ENCODE assay signal across 8 cellular contexts in the genomic region with DNA sequence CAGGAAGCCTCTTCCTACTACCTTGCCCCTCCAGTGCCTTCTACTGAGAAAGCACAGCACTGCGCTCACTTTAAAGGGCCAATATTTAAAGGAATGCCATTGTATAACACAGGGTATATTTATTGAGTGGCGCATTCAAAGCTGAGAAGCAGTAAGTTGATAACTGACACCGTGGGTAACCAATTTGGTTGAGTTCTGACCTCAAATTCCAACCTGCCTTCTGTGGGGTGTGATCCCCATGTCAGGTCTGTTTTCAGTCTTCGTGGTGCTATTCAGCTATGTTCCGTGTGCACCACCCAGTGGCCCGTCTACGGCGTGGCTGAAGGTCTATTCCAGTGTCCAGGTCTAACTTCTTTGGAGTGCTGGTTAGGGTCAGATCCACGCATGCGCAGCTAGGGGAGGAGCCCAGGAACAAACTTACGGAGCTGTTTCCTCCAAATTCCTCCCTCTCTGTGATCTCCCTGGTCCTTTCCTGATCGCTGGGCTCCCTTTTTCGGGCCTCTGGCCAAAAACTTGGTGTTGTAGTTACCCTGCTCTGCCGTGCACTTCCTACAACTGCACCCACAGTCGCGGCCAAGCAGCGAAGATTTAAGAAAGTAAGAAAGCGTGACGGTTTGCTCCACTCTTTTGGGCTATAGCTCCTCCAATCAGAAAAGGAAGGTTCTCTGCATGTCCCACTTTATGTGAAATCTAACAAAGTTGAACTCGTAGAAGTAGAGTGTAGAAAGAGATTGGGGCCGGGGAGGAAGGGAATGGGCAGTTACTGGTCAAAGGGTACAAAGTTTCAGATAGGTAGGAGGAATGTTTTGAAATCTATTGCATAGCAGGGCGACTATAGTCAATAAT. TPM values are rescaled to one million over a fixed set of nuclear protein-coding genes. Genes with fewer than 3 reads are reported as not detected.
DNase-seq lines count a peak whose midpoint lies in the region; ATAC-seq and TF ChIP-seq lines count a peak whose summit lies in the region.

No MANE protein-coding gene starts in this region.

- H3K27ac Mint-ChIP-seq in activated naive CD4-positive, alpha-beta T cell treated with anti-CD3 and anti-CD28 coated beads, Interleukin-2, amount 10 ng/mL, durations not matched to agents 7 days and 5 days = peak overlapping the region; percentile 6

- peaks cover 31% of the 10 kb centered on the region for H3K4me1 Mint-ChIP-seq in activated naive CD4-positive, alpha-beta T cell treated with anti-CD3 and anti-CD28 coated beads, Interleukin-2, amount 10 ng/mL, durations not matched to agents 7 days and 5 days

- H3K27ac ChIP-seq in heart right ventricle = peak overlapping the region in 9 of 10 donors; percentile 53 to 98 (median 69)

- H3K27me3 ChIP-seq in heart right ventricle = no peaks in the 10 kb centered on the region

- peaks cover 3 to 62% (median 23%) of the 10 kb centered on the region in 9 donors for H3K4me1 ChIP-seq in heart right ventricle

- in situ Hi-C loops in SK-MEL-5 (cut with HindIII; ENCODE audit: low pct_unique_long_range_greater_than_20kb, low sequenced_read_pairs) = no loop called here

- intact Hi-C loops in heart right ventricle (cut with DNase I) = loop anchor here in 6 of 10 donors (1.0 to 5.0 kb wide), 5 partner anchors 66 to 74 kb away; no protein-coding TSS in a partner anchor

- WGBS in heart right ventricle, 2 donors = 14 to 15% methylated on average over 22 of the region's 22 CpGs

- ATAC-seq in GM21367 (IDR thresholded peaks at IDR 0.05; ENCODE audit: unreplicated experiment) (peak; percentile 91), heart right ventricle (peak; percentile 83 to 96 (median 90)), GM18519 (IDR thresholded peaks at IDR 0.05; ENCODE audit: low FRiP score, unreplicated experiment) (no peak)

- DNase-seq in COLO829 (ENCODE audit: low spot score) = peak; percentile 97
- peak; percentile 82 for DNase-seq in HT1080 (ENCODE audit: low read depth)
- peak; percentile 97 for DNase-seq in SK-MEL-5 (ENCODE audit: low read depth, low spot score)
- DNase-seq in activated naive CD4-positive, alpha-beta T cell treated with anti-CD3 and anti-CD28 coated beads, Interleukin-2, amount 10 ng/mL, durations not matched to agents 7 days and 5 days = peak; percentile 82
- DNase-seq in heart right ventricle = peak; percentile 81 to 82
- DNase-seq in renal cortical epithelial cell (ENCODE audit: low read depth) = peak; percentile 87

- peaks cover 3% of the 10 kb centered on the region for H3K36me3 Mint-ChIP-seq in activated naive CD4-positive, alpha-beta T cell treated with anti-CD3 and anti-CD28 coated beads, Interleukin-2, amount 10 ng/mL, durations not matched to agents 7 days and 5 days

- peaks cover 0 to 6% (median 0%) of the 10 kb centered on the region in 11 donors for H3K9me3 ChIP-seq in heart right ventricle

- peaks cover 6% of the 10 kb centered on the region for H3K9me3 Mint-ChIP-seq in activated naive CD4-positive, alpha-beta T cell treated with anti-CD3 and anti-CD28 coated beads, Interleukin-2, amount 10 ng/mL, durations not matched to agents 7 days and 5 days

- no peaks in the 10 kb centered on the region for H3K36me3 ChIP-seq in heart right ventricle

- H3K4me3 ChIP-seq in heart right ventricle = peak overlapping the region in 9 of 10 donors; percentile 24 to 63 (median 41)

- H3K27me3 Mint-ChIP-seq in activated naive CD4-positive, alpha-beta T cell treated with anti-CD3 and anti-CD28 coated beads, Interleukin-2, amount 10 ng/mL, durations not matched to agents 7 days and 5 days = peaks cover 24% of the 10 kb centered on the region

- peak overlapping the region; percentile 63 for H3K4me3 Mint-ChIP-seq in activated naive CD4-positive, alpha-beta T cell treated with anti-CD3 and anti-CD28 coated beads, Interleukin-2, amount 10 ng/mL, durations not matched to agents 7 days and 5 days

- TF ChIP-seq CTCF in heart right ventricle (IDR thresholded peaks at IDR 0.05) = peak in 8 of 9 donors; percentile 36 to 91 (median 65)

- CTCF ChIA-PET in activated naive CD4-positive, alpha-beta T cell treated with anti-CD3 and anti-CD28 coated beads, Interleukin-2, amount 10 ng/mL, durations not matched to agents 7 days and 5 days (lab: Charles Lee) = interaction anchor here (0.6 to 8.0 kb wide), 15 partner anchors 9 to 357 kb away, joined by 3 to 133 read pairs (median 3); a partner anchor contains a TSS

RNA-seq across cellular contexts. Expression of a gene that starts 7.7 kb away (rescaled TPM):
- total RNA-seq in HT1080 (2014; rRNA removed; shearing (Covaris generic)) = 0.19 and 0.20 TPM in 2 replicates
- polyA plus RNA-seq in HT1080 (2015; cell fraction: cytosol; rRNA removed) = 0.02 TPM in 1 of 2 replicates, not detected in the other
- not detected in 2 replicates for polyA plus RNA-seq in HT1080 (2015; cell fraction: nucleus; rRNA removed)
- total RNA-seq in SK-MEL-5 (2014; rRNA removed; shearing (Covaris generic)) = not detected in 2 replicates
- not detected in 2 replicates for polyA plus RNA-seq in SK-MEL-5 (2015; cell fraction: cytosol; rRNA removed)
- polyA plus RNA-seq in SK-MEL-5 (2015; cell fraction: nucleus; rRNA removed) = not detected in 2 replicates
- total RNA-seq in heart right ventricle = 100 to 1,000 TPM; 103 to 163 (median 128) TPM
- polyA plus RNA-seq in heart right ventricle = 10 to 100 TPM; 10.7 to 49.8 TPM
- total RNA-seq in renal cortical epithelial cell = 0.17 and 0.45 TPM in 2 replicates

RNA-seq across cellular contexts. Expression of a gene that starts 53.9 kb away (rescaled TPM):
- total RNA-seq in HT1080 (2014; rRNA removed; shearing (Covaris generic)) = not detected in 2 replicates
- polyA plus RNA-seq in HT1080 (2015; cell fraction: cytosol; rRNA removed) = not detected in 2 replicates
- not detected in 2 replicates for polyA plus RNA-seq in HT1080 (2015; cell fraction: nucleus; rRNA removed)
- total RNA-seq in SK-MEL-5 (2014; rRNA removed; shearing (Covaris generic)) = not detected in 2 replicates
- not detected in 2 replicates for polyA plus RNA-seq in SK-MEL-5 (2015; cell fraction: cytosol; rRNA removed)
- polyA plus RNA-seq in SK-MEL-5 (2015; cell fraction: nucleus; rRNA removed) = not detected in 2 replicates
- total RNA-seq in heart right ventricle = under 1 TPM in 1 of 10 donors, not detected in 9; 0.19 TPM
- not detected for polyA plus RNA-seq in heart right ventricle
- total RNA-seq in renal cortical epithelial cell = not detected in 2 replicates

Comparison
In these comparisons a context has a peak if more than half of its experiments do, and no peak if none do; other contexts are left out.
1. RNA of a gene that starts 7.7 kb away (total RNA-seq): 103 to 163 TPM in heart right ventricle; 0.17 to 0.45 TPM in renal cortical epithelial cell, 0.19 to 0.20 TPM in HT1080 and not detected in SK-MEL-5; every median in the first group is over 10 times any median in the second.
2. Peak in every context shown above with its lines, with median percentiles within 50 percentile points of each other: DNase-seq.